2 cellular contexts compared by ENCODE assay signal in genomic region chr1:166272155-166272554, GRCh38.
A peak's percentile ranks its signal among the peaks of the same experiment; 100 is the strongest.
TF ChIP-seq lines count a peak whose summit lies in the region.

No MANE protein-coding gene starts in this region.

TF ChIP-seq in GM12878, 131 proteins besides CTCF, POLR2A, EP300 and RAD21 (continued from another document):
- TF ChIP-seq, protein P1, sequence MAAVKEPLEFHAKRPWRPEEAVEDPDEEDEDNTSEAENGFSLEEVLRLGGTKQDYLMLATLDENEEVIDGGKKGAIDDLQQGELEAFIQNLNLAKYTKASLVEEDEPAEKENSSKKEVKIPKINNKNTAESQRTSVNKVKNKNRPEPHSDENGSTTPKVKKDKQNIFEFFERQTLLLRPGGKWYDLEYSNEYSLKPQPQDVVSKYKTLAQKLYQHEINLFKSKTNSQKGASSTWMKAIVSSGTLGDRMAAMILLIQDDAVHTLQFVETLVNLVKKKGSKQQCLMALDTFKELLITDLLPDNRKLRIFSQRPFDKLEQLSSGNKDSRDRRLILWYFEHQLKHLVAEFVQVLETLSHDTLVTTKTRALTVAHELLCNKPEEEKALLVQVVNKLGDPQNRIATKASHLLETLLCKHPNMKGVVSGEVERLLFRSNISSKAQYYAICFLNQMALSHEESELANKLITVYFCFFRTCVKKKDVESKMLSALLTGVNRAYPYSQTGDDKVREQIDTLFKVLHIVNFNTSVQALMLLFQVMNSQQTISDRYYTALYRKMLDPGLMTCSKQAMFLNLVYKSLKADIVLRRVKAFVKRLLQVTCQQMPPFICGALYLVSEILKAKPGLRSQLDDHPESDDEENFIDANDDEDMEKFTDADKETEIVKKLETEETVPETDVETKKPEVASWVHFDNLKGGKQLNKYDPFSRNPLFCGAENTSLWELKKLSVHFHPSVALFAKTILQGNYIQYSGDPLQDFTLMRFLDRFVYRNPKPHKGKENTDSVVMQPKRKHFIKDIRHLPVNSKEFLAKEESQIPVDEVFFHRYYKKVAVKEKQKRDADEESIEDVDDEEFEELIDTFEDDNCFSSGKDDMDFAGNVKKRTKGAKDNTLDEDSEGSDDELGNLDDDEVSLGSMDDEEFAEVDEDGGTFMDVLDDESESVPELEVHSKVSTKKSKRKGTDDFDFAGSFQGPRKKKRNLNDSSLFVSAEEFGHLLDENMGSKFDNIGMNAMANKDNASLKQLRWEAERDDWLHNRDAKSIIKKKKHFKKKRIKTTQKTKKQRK (IDR thresholded peaks at IDR 0.05; ENCODE audit: low read depth, low read length), result no peak
- peak; percentile 17 to 24; a peak in 1 of 4 replicates for TF ChIP-seq IKZF2 (IDR thresholded peaks at IDR 0.05)
- no peak for TF ChIP-seq SIN3A (IDR thresholded peaks at IDR 0.05; ENCODE audit: low read depth, low read length)

TF ChIP-seq in HepG2, 621 proteins besides CTCF, POLR2A, EP300 and RAD21 (continued from another document):
- TF ChIP-seq ZNF646 (CRISPR knock-in tag; IDR thresholded peaks at IDR 0.05) (no peak), ZNF337 (CRISPR knock-in tag; IDR thresholded peaks at IDR 0.05; ENCODE audit: borderline replicate concordance, low read depth) (no peak), KDM5B (CRISPR knock-in tag; IDR thresholded peaks at IDR 0.05; ENCODE audit: borderline replicate concordance) (no peak), KDM3A (CRISPR knock-in tag; IDR thresholded peaks at IDR 0.05; ENCODE audit: low read depth) (no peak), YY1 (IDR thresholded peaks at IDR 0.05; ENCODE audit: insufficient read depth, insufficient replicate concordance, low read depth, low read length) (no peak), SP2 (CRISPR knock-in tag; IDR thresholded peaks at IDR 0.05) (no peak), ZC3H13 (CRISPR knock-in tag; IDR thresholded peaks at IDR 0.05) (no peak)
- TF ChIP-seq, protein P2, sequence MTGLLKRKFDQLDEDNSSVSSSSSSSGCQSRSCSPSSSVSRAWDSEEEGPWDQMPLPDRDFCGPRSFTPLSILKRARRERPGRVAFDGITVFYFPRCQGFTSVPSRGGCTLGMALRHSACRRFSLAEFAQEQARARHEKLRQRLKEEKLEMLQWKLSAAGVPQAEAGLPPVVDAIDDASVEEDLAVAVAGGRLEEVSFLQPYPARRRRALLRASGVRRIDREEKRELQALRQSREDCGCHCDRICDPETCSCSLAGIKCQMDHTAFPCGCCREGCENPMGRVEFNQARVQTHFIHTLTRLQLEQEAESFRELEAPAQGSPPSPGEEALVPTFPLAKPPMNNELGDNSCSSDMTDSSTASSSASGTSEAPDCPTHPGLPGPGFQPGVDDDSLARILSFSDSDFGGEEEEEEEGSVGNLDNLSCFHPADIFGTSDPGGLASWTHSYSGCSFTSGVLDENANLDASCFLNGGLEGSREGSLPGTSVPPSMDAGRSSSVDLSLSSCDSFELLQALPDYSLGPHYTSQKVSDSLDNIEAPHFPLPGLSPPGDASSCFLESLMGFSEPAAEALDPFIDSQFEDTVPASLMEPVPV (CRISPR knock-in tag; IDR thresholded peaks at IDR 0.05), result no peak
